ENCODE assay signal across 25 cellular contexts in genomic region chr4:120699354-120699753, GRCh38.
"Had no signal": no experiment of that assay in that cellular context is flagged by ENCODE, and none has a peak within 500 bp of the region (broad histone marks: within the 10 kb centered on the region; RNA-seq: fewer than 3 reads in every experiment).

No MANE protein-coding gene starts in this region.

- H3K9me3 ChIP-seq: esophagus squamous epithelium, left lung, lower lobe of right lung, psoas muscle, right lobe of liver, suprapubic skin, transverse colon, upper lobe of right lung, uterus had no signal

- H3K4me3 Mint-ChIP-seq: effector memory CD8-positive, alpha-beta T cell; naive thymus-derived CD8-positive, alpha-beta T cell; nephron progenitor cell; stimulated activated naive CD8-positive, alpha-beta T cell treated with anti-CD3 and anti-CD28 coated beads, Interleukin-15, amount 100 ng/mL, for 72 hours had no signal

- H3K4me3 ChIP-seq: esophagus squamous epithelium, left lung, lower lobe of right lung, psoas muscle, right lobe of liver, suprapubic skin, transverse colon, upper lobe of right lung, uterus had no signal

- H3K27ac ChIP-seq: esophagus squamous epithelium, left lung, lower lobe of right lung, psoas muscle, right lobe of liver, suprapubic skin, transverse colon, upper lobe of right lung, uterus had no signal

- DNase-seq: cortex of kidney; effector memory CD8-positive, alpha-beta T cell; erythroblast; esophagus squamous epithelium; foreskin melanocyte; glutamatergic neuron; left lung; lower lobe of right lung; naive thymus-derived CD8-positive, alpha-beta T cell; nephron progenitor cell; nucleus accumbens; psoas muscle; right lobe of liver; small intestine; stimulated activated CD4-positive, alpha-beta T cell treated with anti-CD3 and anti-CD28 coated beads, Interleukin-1b, Interleukin-23, amount 100 ng/mL, for 48 hours; stimulated activated CD4-positive, alpha-beta T cell treated with anti-CD3 and anti-CD28 coated beads, Interleukin-4, amount 100 ng/mL, for 1 hour; stimulated activated CD8-positive, alpha-beta memory T cell treated with anti-CD3 and anti-CD28 coated beads, Interleukin-4, amount 100 ng/mL, for 48 hours; stimulated activated naive CD4-positive, alpha-beta T cell; stimulated activated naive CD8-positive, alpha-beta T cell treated with anti-CD3 and anti-CD28 coated beads, Interleukin-15, amount 100 ng/mL, for 72 hours; transverse colon; upper lobe of right lung; uterus had no signal

- H3K4me1 Mint-ChIP-seq: naive thymus-derived CD8-positive, alpha-beta T cell; stimulated activated naive CD8-positive, alpha-beta T cell treated with anti-CD3 and anti-CD28 coated beads, Interleukin-15, amount 100 ng/mL, for 72 hours had no signal

- H3K27ac Mint-ChIP-seq: effector memory CD8-positive, alpha-beta T cell; naive thymus-derived CD8-positive, alpha-beta T cell; nephron progenitor cell; stimulated activated naive CD8-positive, alpha-beta T cell treated with anti-CD3 and anti-CD28 coated beads, Interleukin-15, amount 100 ng/mL, for 72 hours had no signal

- FAIRE-seq: endometrium, keratinocyte, small intestine had no signal

- H3K27me3 Mint-ChIP-seq: stimulated activated naive CD8-positive, alpha-beta T cell treated with anti-CD3 and anti-CD28 coated beads, Interleukin-15, amount 100 ng/mL, for 72 hours had no signal

- H3K36me3 ChIP-seq: esophagus squamous epithelium, left lung, lower lobe of right lung, right lobe of liver, suprapubic skin, transverse colon, upper lobe of right lung, uterus had no signal

- H3K27me3 ChIP-seq: esophagus squamous epithelium, left lung, right lobe of liver, suprapubic skin, transverse colon, upper lobe of right lung, uterus had no signal

- H3K4me1 ChIP-seq: esophagus squamous epithelium, left lung, lower lobe of right lung, right lobe of liver, suprapubic skin, upper lobe of right lung, uterus had no signal

- H3K9me3 Mint-ChIP-seq: effector memory CD8-positive, alpha-beta T cell; nephron progenitor cell; stimulated activated naive CD8-positive, alpha-beta T cell treated with anti-CD3 and anti-CD28 coated beads, Interleukin-15, amount 100 ng/mL, for 72 hours had no signal

- ATAC-seq: effector memory CD8-positive, alpha-beta T cell; left lung; lower lobe of right lung; naive thymus-derived CD8-positive, alpha-beta T cell; psoas muscle; right lobe of liver; stimulated activated naive CD8-positive, alpha-beta T cell treated with anti-CD3 and anti-CD28 coated beads, Interleukin-15, amount 100 ng/mL, for 72 hours; upper lobe of right lung had no signal
